Comparison of ENCODE assay signal across 25 cellular contexts in the genomic region with DNA sequence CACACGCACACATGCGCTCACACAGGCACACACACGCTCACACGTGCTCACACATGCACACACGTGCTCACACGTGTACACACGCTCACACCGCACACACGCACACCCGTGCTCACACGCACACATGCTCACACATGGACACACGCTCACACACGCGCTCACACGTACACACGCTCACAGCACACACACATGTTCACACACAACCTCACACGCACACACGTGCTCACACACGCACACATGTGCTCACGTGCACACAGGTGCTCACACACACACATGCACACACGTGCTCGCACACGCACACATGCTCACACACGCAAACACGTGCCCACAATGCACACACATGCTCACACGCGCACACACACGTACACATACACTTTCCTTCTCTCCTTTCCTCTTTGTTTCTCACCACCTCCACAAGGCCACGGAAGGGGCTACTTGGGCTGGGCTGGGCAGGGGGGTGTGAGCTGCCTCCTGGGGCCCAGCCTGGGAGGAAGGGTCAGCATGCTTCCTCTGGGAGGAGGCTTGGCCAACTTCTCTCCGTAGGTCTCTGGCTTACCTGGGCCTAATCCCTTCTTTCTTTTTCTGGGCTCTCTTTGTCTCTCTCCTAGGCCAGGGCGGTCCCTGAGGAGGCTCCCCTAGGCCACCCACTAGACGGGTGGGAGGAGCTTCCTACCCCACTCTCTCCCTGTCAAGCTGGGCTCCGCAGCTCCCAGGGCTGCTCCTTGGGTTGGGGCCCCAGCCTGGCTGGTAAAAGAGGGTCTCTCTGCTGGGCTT. TPM values are rescaled to one million over a fixed set of nuclear protein-coding genes. Genes with fewer than 3 reads are reported as not detected.
DNase-seq lines count a peak whose midpoint lies in the region; ATAC-seq, FAIRE-seq and TF ChIP-seq lines count a peak whose summit lies in the region.
"Had no signal": no experiment of that assay in that cellular context is flagged by ENCODE, and none has a peak within 500 bp of the region (broad histone marks: within the 10 kb centered on the region; RNA-seq: fewer than 3 reads in every experiment).

No MANE protein-coding gene starts in this region.

- H3K4me3 ChIP-seq in K562: no peak overlapping the region
- no peak overlapping the region for H3K4me3 ChIP-seq in transverse colon
- no peak overlapping the region for H3K4me3 ChIP-seq in brain microvascular endothelial cell (ENCODE audit: low read depth, low read length)
- H3K4me3 ChIP-seq: A549, gastroesophageal sphincter, prostate gland had no signal

- no peak overlapping the region for H3K4me2 ChIP-seq in K562 (ENCODE audit: insufficient read depth, low read length)
- H3K4me2 ChIP-seq: A549 had no signal

- H3K4me1 ChIP-seq in K562 (replicated peaks in 1 of 2; ENCODE audit: control insufficient read depth in 2 of 2, insufficient read depth in 2 of 2, low read length in 2 of 2): peaks cover 0 to 13% of the 10 kb centered on the region in 2 experiments; a peak in 2 of 5 replicates
- H3K4me1 ChIP-seq in transverse colon: peaks cover 0 to 24% (median 4%) of the 10 kb centered on the region in 4 donors
- H3K4me1 ChIP-seq: A549, prostate gland had no signal

- no peaks in the 10 kb centered on the region for H4K20me1 ChIP-seq in K562 (replicated peaks; ENCODE audit: control insufficient read depth, insufficient read depth, low read length)

- TF ChIP-seq CTCF in K562 (IDR thresholded peaks at IDR 0.05 in 2 of 3, conservative IDR thresholded peaks at IDR 0.05 in 1 of 3; ENCODE audit: insufficient read depth in 2 of 3, low read depth in 1 of 3, low read length in 3 of 3): no peak
- no peak for TF ChIP-seq CTCF in type B pancreatic cell (conservative IDR thresholded peaks at IDR 0.05)
- no peak for TF ChIP-seq CTCF in transverse colon (IDR thresholded peaks at IDR 0.05)
- TF ChIP-seq CTCF in brain microvascular endothelial cell (IDR thresholded peaks at IDR 0.05; ENCODE audit: low read depth, low read length, missing control alignments): no peak

- H3K36me3 Mint-ChIP-seq in type B pancreatic cell: no peaks in the 10 kb centered on the region
- H3K36me3 Mint-ChIP-seq: activated naive CD4-positive, alpha-beta T cell treated with anti-CD3 and anti-CD28 coated beads, Interleukin-2, amount 50 U/mL, for 24 hours; immature natural killer cell; naive thymus-derived CD8-positive, alpha-beta T cell had no signal

- H3K27ac Mint-ChIP-seq in type B pancreatic cell: peak overlapping the region; percentile 59
- H3K27ac Mint-ChIP-seq: activated CD8-positive, alpha-beta T cell treated with anti-CD3 and anti-CD28 coated beads for 36 hours; activated naive CD4-positive, alpha-beta T cell treated with anti-CD3 and anti-CD28 coated beads, Interleukin-2, amount 50 U/mL, for 24 hours had no signal

- no peak overlapping the region for H3K27ac ChIP-seq in K562 (ENCODE audit: extremely low read depth, low read depth, low read length)
- peak overlapping the region in 1 of 4 donors; percentile 63 for H3K27ac ChIP-seq in transverse colon
- H3K27ac ChIP-seq in brain microvascular endothelial cell: no peak overlapping the region
- H3K27ac ChIP-seq: A549, C4-2B, gastroesophageal sphincter, HL-60, prostate gland had no signal

- H3K79me2 ChIP-seq in K562 (ENCODE audit: control insufficient read depth, insufficient read depth, low read length): no peaks in the 10 kb centered on the region

- WGBS in K562 (ENCODE audit: insufficient coverage, low coverage, missing lambda C conversion rate): 85% methylated on average over 12 of the region's 33 CpGs
- 82 to 96% methylated on average over 10 to 33 of the region's 33 CpGs for WGBS in transverse colon (ENCODE audit: low coverage in 1 of 2), 2 donors

- H3K36me3 ChIP-seq in K562 (ENCODE audit: control insufficient read depth, insufficient read depth, low read length) (0 out of 3 replicates have a peak, but pooled peaks cover 5% of the 10 kb centered on the region), transverse colon (no peaks in the 10 kb centered on the region), brain microvascular endothelial cell (replicated peaks) (no peaks in the 10 kb centered on the region)
- H3K36me3 ChIP-seq: prostate gland had no signal

- peak; percentile 22 for DNase-seq in Right ventricle myocardium superior
- DNase-seq in cardiac septum (ENCODE audit: low spot score): no peak
- DNase-seq in K562 (ENCODE audit: extremely low read depth in 1 of 4, low spot score in 3 of 4): no peak
- DNase-seq in iPS-NIHi11 (ENCODE audit: low spot score): peak; percentile 72
- no peak for DNase-seq in type B pancreatic cell (ENCODE audit: extremely low spot score, unreplicated experiment)
- no peak for DNase-seq in transverse colon
- no peak for DNase-seq in brain microvascular endothelial cell
- DNase-seq: activated CD8-positive, alpha-beta T cell treated with anti-CD3 and anti-CD28 coated beads for 36 hours; activated T-cell treated with anti-CD3 and anti-CD28 coated beads, Interleukin-2, amount 50 U/mL, for 48 hours; DMS 273 treated with DMSO at 0.1 percent for 48 hours; immature natural killer cell; naive thymus-derived CD8-positive, alpha-beta T cell; NCI-H1105; NCI-H2107; NCI-H526; SHP77; T-helper 17 cell had no signal

- H3K9me3 ChIP-seq in K562 (replicated peaks; ENCODE audit: control insufficient read depth, insufficient read depth, low read depth, low read length): no peaks in the 10 kb centered on the region
- no peaks in the 10 kb centered on the region for H3K9me3 ChIP-seq in transverse colon
- H3K9me3 ChIP-seq: A549, gastroesophageal sphincter, prostate gland had no signal

- no peak for TF ChIP-seq RAD21 in K562 (CRISPR knock-in tag; conservative IDR thresholded peaks at IDR 0.05 in 1 of 2, IDR thresholded peaks at IDR 0.05 in 1 of 2)

- CTCF ChIA-PET in K562 (lab: Yijun Ruan, JAX; ENCODE audit: low intra/inter-chr PET ratio): no interaction called here

- TF ChIP-seq POLR2A in K562 (conservative IDR thresholded peaks at IDR 0.05) (no peak), transverse colon (IDR thresholded peaks at IDR 0.05) (no peak)

- FAIRE-seq in K562 (lab: Jason Lieb, UNC): no peak
- FAIRE-seq: A549 had no signal

- peaks cover 40% of the 10 kb centered on the region for H3K4me1 Mint-ChIP-seq in type B pancreatic cell (ENCODE audit: unreplicated experiment)
- H3K4me1 Mint-ChIP-seq: activated naive CD4-positive, alpha-beta T cell treated with anti-CD3 and anti-CD28 coated beads, Interleukin-2, amount 50 U/mL, for 24 hours; immature natural killer cell had no signal

- ATAC-seq in Right ventricle myocardium superior (ENCODE audit: poor library complexity) (peak; percentile 4), K562 (no peak), HG03280 (IDR thresholded peaks at IDR 0.05; ENCODE audit: unreplicated experiment) (no peak)
- ATAC-seq: A549; activated CD8-positive, alpha-beta T cell treated with anti-CD3 and anti-CD28 coated beads for 36 hours; gastroesophageal sphincter; naive thymus-derived CD8-positive, alpha-beta T cell; T-helper 17 cell had no signal

- no TSS peak for BruUV-seq in K562 (replicated peaks; lab: Mats Ljungman, UMichigan)

- POLR2A ChIA-PET in K562 (lab: Yijun Ruan, JAX): interaction anchor here (0.6 kb wide), 1 partner anchor 100 kb away, joined by 3 read pairs; no protein-coding TSS in a partner anchor

- H3K9me3 Mint-ChIP-seq in type B pancreatic cell: no peaks in the 10 kb centered on the region
- H3K9me3 Mint-ChIP-seq: activated CD8-positive, alpha-beta T cell treated with anti-CD3 and anti-CD28 coated beads for 36 hours; activated naive CD4-positive, alpha-beta T cell treated with anti-CD3 and anti-CD28 coated beads, Interleukin-2, amount 50 U/mL, for 24 hours; immature natural killer cell; naive thymus-derived CD8-positive, alpha-beta T cell had no signal

- no peaks in the 10 kb centered on the region for H3K27me3 ChIP-seq in K562 (ENCODE audit: control insufficient read depth in 2 of 2, insufficient read depth in 2 of 2, low read length in 2 of 2)
- H3K27me3 ChIP-seq in transverse colon: no peaks in the 10 kb centered on the region
- no peaks in the 10 kb centered on the region for H3K27me3 ChIP-seq in brain microvascular endothelial cell (replicated peaks)
- H3K27me3 ChIP-seq: gastroesophageal sphincter had no signal

- H2AFZ ChIP-seq in K562 (ENCODE audit: low read depth, low read length): no peak overlapping the region

- in situ Hi-C loops in K562 (cut with MboI) (no loop called here), transverse colon (cut with MboI; ENCODE audit: low pct_ligation_motif_present in 1 of 4, low pct_unique_long_range_greater_than_20kb in 1 of 4, low sequenced_read_pairs in 3 of 4) (no loop called here), brain microvascular endothelial cell (cut with HindIII; ENCODE audit: low pct_ligation_motif_present, low sequenced_read_pairs) (no loop called here)

- intact Hi-C loops in Right ventricle myocardium superior (cut with DNase I) (no loop called here), cardiac septum (cut with DNase I) (no loop called here), K562 (cut with micrococcal nuclease) (no loop called here), transverse colon (cut with DNase I; ENCODE audit: low total_unique reads) (no loop called here)

- peaks cover 5% of the 10 kb centered on the region for H3K9me1 ChIP-seq in K562 (ENCODE audit: control insufficient read depth, insufficient read depth, low read length)

- no peak overlapping the region for H3K4me3 Mint-ChIP-seq in type B pancreatic cell
- H3K4me3 Mint-ChIP-seq: activated CD8-positive, alpha-beta T cell treated with anti-CD3 and anti-CD28 coated beads for 36 hours; activated naive CD4-positive, alpha-beta T cell treated with anti-CD3 and anti-CD28 coated beads, Interleukin-2, amount 50 U/mL, for 24 hours; immature natural killer cell; naive thymus-derived CD8-positive, alpha-beta T cell; T-helper 17 cell had no signal

- TF ChIP-seq EP300 in K562 (IDR thresholded peaks at IDR 0.05; ENCODE audit: low read length) (no peak), transverse colon (IDR thresholded peaks at IDR 0.05; ENCODE audit: low read depth) (no peak)

- no peak overlapping the region; a peak in 1 of 4 replicates for H3K9ac ChIP-seq in K562 (ENCODE audit: insufficient read depth in 1 of 2, low read depth in 2 of 2, low read length in 2 of 2)

- peaks cover 23% of the 10 kb centered on the region for H3K27me3 Mint-ChIP-seq in type B pancreatic cell
- H3K27me3 Mint-ChIP-seq: activated CD8-positive, alpha-beta T cell treated with anti-CD3 and anti-CD28 coated beads for 36 hours; activated naive CD4-positive, alpha-beta T cell treated with anti-CD3 and anti-CD28 coated beads, Interleukin-2, amount 50 U/mL, for 24 hours; T-helper 17 cell had no signal

RNA-seq across cellular contexts. Expression of a gene that starts 34.5 kb away (rescaled TPM):
- total RNA-seq in Right ventricle myocardium superior (3.5 TPM), cardiac septum (2.1 TPM), K562 (2014; rRNA removed) (not detected in 2 replicates), K562 (2014; rRNA removed; fragmentation: Illumina TruSeq; extraction: Trizol) (not detected in 2 replicates), K562 (2015; rRNA removed; fragmentation: Illumina TruSeq; extraction: Trizol) (not detected in 2 replicates), K562 (2021) (0.20 and 0.35 TPM in 2 replicates), type B pancreatic cell (ENCODE audit: low replicate concordance) (0.19 and 0.21 TPM in 2 replicates), transverse colon (10 to 100 TPM in 2 of 4 donors, 1 to 10 TPM in 1, under 1 TPM in 1; 1.00 to 37.8 (median 20.6) TPM)
- 0.44 TPM in 2 replicates for total RNA-seq in K562 (2011; cell fraction: chromatin; rRNA removed; ENCODE audit: low replicate concordance)
- total RNA-seq in K562 (2011; cell fraction: nucleolus; rRNA removed): 0.13 and 0.67 TPM in 2 replicates
- 0.23 and 0.51 TPM in 2 replicates for total RNA-seq in K562 (2011; cell fraction: nucleoplasm; rRNA removed)
- polyA plus RNA-seq in K562 (2011; rRNA removed) (0.04 TPM in 1 of 2 replicates, not detected in the other), K562 (2014; fragmentation: Illumina TruSeq; extraction: Trizol) (not detected in 2 replicates), K562 (2014; fragmentation: Nextera tagmentation; extraction: Ambion mirVana) (not detected), K562 (2014; rRNA removed) (not detected in 2 replicates)
- 0.09 and 0.27 TPM in 2 replicates for polyA plus RNA-seq in K562 (2011; cell fraction: cytosol; rRNA removed)
- polyA plus RNA-seq in K562 (2011; cell fraction: nucleus; rRNA removed): 0.20 and 0.51 TPM in 2 replicates
- 0.13 and 0.19 TPM in 2 replicates for polyA plus RNA-seq in K562 (2012)
- polyA minus RNA-seq in K562 (2011; rRNA and poly(A)+ RNA removed): 0.07 TPM in 1 of 2 replicates, not detected in the other
- polyA minus RNA-seq in K562 (2011; cell fraction: cytosol; rRNA and poly(A)+ RNA removed): not detected in 2 replicates
- polyA minus RNA-seq in K562 (2011; cell fraction: nucleus; rRNA and poly(A)+ RNA removed): under 0.01 and 0.22 TPM in 2 replicates
- total RNA-seq: lung microvascular endothelial cell had no signal
- polyA plus RNA-seq: A549 had no signal

Comparison
In these comparisons a context has a peak if more than half of its experiments do, and no peak if none do; other contexts are left out.
1. DNase-seq: peak in Right ventricle myocardium superior (single experiment) and iPS-NIHi11 (single experiment); none in cardiac septum (single experiment), K562 (0 of 4), type B pancreatic cell (single experiment), transverse colon (single experiment) and brain microvascular endothelial cell (single experiment).